Comparison of ENCODE assay signal across 1 cellular context in the genomic region with DNA sequence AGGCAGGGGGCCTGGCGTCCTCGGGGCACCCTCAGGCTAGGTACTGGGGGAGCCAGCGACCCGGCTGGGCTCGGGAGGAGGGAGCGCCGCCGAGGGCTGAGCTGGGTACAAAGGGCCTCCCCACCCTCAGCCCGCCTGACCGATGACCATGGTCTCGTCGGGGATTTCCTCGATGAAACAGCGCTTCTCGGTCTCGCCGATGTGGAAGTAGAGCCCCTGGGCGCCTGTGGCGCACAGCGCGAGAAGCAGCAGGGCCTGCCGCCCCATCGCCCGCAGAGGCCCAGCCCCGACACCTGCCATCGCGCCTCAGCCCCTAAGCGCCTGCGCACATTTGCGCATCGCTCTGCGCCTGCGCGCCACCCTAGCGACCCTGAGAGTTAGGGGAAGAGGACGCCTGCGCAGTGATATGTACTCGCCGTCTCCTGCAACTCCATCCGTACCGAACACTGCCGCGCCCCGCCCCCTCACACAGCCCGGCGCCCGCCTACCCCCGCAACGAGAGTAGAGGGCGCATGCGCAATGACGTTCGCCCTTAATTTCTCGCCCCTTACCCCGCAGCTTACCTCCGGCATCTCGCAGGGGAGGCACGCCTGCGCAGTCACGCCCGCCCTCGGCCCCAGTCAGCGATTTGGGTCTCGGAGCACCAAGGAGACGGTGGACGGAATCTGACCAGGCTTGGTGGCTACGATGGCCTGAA.
TF ChIP-seq lines count a peak whose summit lies in the region.

A gene (minus strand): TSS at position 325 of the 697 bp plus-strand sequence. CDS start 25 bp downstream, at position 300.

TF ChIP-seq in WTC11, 78 proteins besides CTCF, POLR2A, EP300 and RAD21 (continued from another document and continues in another):
- TF ChIP-seq, protein P1, sequence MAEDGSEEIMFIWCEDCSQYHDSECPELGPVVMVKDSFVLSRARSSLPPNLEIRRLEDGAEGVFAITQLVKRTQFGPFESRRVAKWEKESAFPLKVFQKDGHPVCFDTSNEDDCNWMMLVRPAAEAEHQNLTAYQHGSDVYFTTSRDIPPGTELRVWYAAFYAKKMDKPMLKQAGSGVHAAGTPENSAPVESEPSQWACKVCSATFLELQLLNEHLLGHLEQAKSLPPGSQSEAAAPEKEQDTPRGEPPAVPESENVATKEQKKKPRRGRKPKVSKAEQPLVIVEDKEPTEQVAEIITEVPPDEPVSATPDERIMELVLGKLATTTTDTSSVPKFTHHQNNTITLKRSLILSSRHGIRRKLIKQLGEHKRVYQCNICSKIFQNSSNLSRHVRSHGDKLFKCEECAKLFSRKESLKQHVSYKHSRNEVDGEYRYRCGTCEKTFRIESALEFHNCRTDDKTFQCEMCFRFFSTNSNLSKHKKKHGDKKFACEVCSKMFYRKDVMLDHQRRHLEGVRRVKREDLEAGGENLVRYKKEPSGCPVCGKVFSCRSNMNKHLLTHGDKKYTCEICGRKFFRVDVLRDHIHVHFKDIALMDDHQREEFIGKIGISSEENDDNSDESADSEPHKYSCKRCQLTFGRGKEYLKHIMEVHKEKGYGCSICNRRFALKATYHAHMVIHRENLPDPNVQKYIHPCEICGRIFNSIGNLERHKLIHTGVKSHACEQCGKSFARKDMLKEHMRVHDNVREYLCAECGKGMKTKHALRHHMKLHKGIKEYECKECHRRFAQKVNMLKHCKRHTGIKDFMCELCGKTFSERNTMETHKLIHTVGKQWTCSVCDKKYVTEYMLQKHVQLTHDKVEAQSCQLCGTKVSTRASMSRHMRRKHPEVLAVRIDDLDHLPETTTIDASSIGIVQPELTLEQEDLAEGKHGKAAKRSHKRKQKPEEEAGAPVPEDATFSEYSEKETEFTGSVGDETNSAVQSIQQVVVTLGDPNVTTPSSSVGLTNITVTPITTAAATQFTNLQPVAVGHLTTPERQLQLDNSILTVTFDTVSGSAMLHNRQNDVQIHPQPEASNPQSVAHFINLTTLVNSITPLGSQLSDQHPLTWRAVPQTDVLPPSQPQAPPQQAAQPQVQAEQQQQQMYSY (CRISPR knock-in tag; IDR thresholded peaks at IDR 0.05): no peak
- TF ChIP-seq FOXJ3 (CRISPR knock-in tag; IDR thresholded peaks at IDR 0.05; ENCODE audit: borderline replicate concordance): no peak
- TF ChIP-seq FOXK1 (CRISPR knock-in tag; IDR thresholded peaks at IDR 0.05): peak; percentile 63
- no peak for TF ChIP-seq NR2C2 (CRISPR knock-in tag; IDR thresholded peaks at IDR 0.05)
- TF ChIP-seq, protein P2, sequence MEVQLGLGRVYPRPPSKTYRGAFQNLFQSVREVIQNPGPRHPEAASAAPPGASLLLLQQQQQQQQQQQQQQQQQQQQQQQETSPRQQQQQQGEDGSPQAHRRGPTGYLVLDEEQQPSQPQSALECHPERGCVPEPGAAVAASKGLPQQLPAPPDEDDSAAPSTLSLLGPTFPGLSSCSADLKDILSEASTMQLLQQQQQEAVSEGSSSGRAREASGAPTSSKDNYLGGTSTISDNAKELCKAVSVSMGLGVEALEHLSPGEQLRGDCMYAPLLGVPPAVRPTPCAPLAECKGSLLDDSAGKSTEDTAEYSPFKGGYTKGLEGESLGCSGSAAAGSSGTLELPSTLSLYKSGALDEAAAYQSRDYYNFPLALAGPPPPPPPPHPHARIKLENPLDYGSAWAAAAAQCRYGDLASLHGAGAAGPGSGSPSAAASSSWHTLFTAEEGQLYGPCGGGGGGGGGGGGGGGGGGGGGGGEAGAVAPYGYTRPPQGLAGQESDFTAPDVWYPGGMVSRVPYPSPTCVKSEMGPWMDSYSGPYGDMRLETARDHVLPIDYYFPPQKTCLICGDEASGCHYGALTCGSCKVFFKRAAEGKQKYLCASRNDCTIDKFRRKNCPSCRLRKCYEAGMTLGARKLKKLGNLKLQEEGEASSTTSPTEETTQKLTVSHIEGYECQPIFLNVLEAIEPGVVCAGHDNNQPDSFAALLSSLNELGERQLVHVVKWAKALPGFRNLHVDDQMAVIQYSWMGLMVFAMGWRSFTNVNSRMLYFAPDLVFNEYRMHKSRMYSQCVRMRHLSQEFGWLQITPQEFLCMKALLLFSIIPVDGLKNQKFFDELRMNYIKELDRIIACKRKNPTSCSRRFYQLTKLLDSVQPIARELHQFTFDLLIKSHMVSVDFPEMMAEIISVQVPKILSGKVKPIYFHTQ (CRISPR knock-in tag; IDR thresholded peaks at IDR 0.05): no peak
- TF ChIP-seq, protein P3, sequence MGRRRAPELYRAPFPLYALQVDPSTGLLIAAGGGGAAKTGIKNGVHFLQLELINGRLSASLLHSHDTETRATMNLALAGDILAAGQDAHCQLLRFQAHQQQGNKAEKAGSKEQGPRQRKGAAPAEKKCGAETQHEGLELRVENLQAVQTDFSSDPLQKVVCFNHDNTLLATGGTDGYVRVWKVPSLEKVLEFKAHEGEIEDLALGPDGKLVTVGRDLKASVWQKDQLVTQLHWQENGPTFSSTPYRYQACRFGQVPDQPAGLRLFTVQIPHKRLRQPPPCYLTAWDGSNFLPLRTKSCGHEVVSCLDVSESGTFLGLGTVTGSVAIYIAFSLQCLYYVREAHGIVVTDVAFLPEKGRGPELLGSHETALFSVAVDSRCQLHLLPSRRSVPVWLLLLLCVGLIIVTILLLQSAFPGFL (CRISPR knock-in tag; IDR thresholded peaks at IDR 0.05; ENCODE audit: borderline replicate concordance): no peak
- TF ChIP-seq NFE2L1 (CRISPR knock-in tag; IDR thresholded peaks at IDR 0.05): no peak
- TF ChIP-seq, protein P4, sequence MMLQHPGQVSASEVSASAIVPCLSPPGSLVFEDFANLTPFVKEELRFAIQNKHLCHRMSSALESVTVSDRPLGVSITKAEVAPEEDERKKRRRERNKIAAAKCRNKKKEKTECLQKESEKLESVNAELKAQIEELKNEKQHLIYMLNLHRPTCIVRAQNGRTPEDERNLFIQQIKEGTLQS (CRISPR knock-in tag; conservative IDR thresholded peaks at IDR 0.05): no peak
- no peak for TF ChIP-seq MYBL2 (CRISPR knock-in tag; IDR thresholded peaks at IDR 0.05)
- no peak; the same call in 1 of the 2 replicates for TF ChIP-seq GABPB1 (CRISPR knock-in tag; IDR thresholded peaks at IDR 0.05)
- TF ChIP-seq, protein P5, sequence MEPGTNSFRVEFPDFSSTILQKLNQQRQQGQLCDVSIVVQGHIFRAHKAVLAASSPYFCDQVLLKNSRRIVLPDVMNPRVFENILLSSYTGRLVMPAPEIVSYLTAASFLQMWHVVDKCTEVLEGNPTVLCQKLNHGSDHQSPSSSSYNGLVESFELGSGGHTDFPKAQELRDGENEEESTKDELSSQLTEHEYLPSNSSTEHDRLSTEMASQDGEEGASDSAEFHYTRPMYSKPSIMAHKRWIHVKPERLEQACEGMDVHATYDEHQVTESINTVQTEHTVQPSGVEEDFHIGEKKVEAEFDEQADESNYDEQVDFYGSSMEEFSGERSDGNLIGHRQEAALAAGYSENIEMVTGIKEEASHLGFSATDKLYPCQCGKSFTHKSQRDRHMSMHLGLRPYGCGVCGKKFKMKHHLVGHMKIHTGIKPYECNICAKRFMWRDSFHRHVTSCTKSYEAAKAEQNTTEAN (CRISPR knock-in tag; IDR thresholded peaks at IDR 0.05): 0 out of 2 replicates have a peak, but pooled peaks have one; percentile 49
- TF ChIP-seq, protein P6, sequence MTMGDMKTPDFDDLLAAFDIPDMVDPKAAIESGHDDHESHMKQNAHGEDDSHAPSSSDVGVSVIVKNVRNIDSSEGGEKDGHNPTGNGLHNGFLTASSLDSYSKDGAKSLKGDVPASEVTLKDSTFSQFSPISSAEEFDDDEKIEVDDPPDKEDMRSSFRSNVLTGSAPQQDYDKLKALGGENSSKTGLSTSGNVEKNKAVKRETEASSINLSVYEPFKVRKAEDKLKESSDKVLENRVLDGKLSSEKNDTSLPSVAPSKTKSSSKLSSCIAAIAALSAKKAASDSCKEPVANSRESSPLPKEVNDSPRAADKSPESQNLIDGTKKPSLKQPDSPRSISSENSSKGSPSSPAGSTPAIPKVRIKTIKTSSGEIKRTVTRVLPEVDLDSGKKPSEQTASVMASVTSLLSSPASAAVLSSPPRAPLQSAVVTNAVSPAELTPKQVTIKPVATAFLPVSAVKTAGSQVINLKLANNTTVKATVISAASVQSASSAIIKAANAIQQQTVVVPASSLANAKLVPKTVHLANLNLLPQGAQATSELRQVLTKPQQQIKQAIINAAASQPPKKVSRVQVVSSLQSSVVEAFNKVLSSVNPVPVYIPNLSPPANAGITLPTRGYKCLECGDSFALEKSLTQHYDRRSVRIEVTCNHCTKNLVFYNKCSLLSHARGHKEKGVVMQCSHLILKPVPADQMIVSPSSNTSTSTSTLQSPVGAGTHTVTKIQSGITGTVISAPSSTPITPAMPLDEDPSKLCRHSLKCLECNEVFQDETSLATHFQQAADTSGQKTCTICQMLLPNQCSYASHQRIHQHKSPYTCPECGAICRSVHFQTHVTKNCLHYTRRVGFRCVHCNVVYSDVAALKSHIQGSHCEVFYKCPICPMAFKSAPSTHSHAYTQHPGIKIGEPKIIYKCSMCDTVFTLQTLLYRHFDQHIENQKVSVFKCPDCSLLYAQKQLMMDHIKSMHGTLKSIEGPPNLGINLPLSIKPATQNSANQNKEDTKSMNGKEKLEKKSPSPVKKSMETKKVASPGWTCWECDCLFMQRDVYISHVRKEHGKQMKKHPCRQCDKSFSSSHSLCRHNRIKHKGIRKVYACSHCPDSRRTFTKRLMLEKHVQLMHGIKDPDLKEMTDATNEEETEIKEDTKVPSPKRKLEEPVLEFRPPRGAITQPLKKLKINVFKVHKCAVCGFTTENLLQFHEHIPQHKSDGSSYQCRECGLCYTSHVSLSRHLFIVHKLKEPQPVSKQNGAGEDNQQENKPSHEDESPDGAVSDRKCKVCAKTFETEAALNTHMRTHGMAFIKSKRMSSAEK (CRISPR knock-in tag; IDR thresholded peaks at IDR 0.05; ENCODE audit: borderline replicate concordance): no peak
- TF ChIP-seq, protein P7, sequence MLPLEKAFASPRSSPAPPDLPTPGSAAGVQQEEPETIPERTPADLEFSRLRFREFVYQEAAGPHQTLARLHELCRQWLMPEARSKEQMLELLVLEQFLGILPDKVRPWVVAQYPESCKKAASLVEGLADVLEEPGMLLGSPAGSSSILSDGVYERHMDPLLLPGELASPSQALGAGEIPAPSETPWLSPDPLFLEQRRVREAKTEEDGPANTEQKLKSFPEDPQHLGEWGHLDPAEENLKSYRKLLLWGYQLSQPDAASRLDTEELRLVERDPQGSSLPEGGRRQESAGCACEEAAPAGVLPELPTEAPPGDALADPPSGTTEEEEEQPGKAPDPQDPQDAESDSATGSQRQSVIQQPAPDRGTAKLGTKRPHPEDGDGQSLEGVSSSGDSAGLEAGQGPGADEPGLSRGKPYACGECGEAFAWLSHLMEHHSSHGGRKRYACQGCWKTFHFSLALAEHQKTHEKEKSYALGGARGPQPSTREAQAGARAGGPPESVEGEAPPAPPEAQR (CRISPR knock-in tag; IDR thresholded peaks at IDR 0.05): no peak
- no peak for TF ChIP-seq IRF2 (CRISPR knock-in tag; IDR thresholded peaks at IDR 0.05; ENCODE audit: borderline replicate concordance, low read depth)
- no peak for TF ChIP-seq SOX15 (CRISPR knock-in tag; IDR thresholded peaks at IDR 0.05)
- TF ChIP-seq, protein P8, sequence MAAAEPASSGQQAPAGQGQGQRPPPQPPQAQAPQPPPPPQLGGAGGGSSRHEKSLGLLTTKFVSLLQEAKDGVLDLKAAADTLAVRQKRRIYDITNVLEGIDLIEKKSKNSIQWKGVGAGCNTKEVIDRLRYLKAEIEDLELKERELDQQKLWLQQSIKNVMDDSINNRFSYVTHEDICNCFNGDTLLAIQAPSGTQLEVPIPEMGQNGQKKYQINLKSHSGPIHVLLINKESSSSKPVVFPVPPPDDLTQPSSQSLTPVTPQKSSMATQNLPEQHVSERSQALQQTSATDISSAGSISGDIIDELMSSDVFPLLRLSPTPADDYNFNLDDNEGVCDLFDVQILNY (CRISPR knock-in tag; IDR thresholded peaks at IDR 0.05): peak; percentile 86; the same call in 1 of the 2 replicates
- no peak for TF ChIP-seq ELF4 (CRISPR knock-in tag; IDR thresholded peaks at IDR 0.05; ENCODE audit: low read depth)
- TF ChIP-seq ESRRA (CRISPR knock-in tag; IDR thresholded peaks at IDR 0.05; ENCODE audit: borderline replicate concordance): no peak
- TF ChIP-seq, protein P9, sequence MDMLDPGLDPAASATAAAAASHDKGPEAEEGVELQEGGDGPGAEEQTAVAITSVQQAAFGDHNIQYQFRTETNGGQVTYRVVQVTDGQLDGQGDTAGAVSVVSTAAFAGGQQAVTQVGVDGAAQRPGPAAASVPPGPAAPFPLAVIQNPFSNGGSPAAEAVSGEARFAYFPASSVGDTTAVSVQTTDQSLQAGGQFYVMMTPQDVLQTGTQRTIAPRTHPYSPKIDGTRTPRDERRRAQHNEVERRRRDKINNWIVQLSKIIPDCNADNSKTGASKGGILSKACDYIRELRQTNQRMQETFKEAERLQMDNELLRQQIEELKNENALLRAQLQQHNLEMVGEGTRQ (CRISPR knock-in tag; IDR thresholded peaks at IDR 0.05): no peak; the same call in 1 of the 2 replicates
- no peak for TF ChIP-seq TCF7 (CRISPR knock-in tag; IDR thresholded peaks at IDR 0.05; ENCODE audit: low read depth)
- TF ChIP-seq JUN (CRISPR knock-in tag; IDR thresholded peaks at IDR 0.05): 0 out of 2 replicates have a peak, but pooled peaks have one; percentile 70
- TF ChIP-seq, protein P10, sequence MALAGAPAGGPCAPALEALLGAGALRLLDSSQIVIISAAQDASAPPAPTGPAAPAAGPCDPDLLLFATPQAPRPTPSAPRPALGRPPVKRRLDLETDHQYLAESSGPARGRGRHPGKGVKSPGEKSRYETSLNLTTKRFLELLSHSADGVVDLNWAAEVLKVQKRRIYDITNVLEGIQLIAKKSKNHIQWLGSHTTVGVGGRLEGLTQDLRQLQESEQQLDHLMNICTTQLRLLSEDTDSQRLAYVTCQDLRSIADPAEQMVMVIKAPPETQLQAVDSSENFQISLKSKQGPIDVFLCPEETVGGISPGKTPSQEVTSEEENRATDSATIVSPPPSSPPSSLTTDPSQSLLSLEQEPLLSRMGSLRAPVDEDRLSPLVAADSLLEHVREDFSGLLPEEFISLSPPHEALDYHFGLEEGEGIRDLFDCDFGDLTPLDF (CRISPR knock-in tag; IDR thresholded peaks at IDR 0.05): 0 out of 2 replicates have a peak, but pooled peaks have one; percentile 33
- no peak for TF ChIP-seq NFYB (CRISPR knock-in tag; conservative IDR thresholded peaks at IDR 0.05; ENCODE audit: low read depth)
- TF ChIP-seq SP1 (CRISPR knock-in tag; conservative IDR thresholded peaks at IDR 0.05): 0 out of 2 replicates have a peak, but pooled peaks have one; percentile 44
- TF ChIP-seq RORB (CRISPR knock-in tag; IDR thresholded peaks at IDR 0.05): no peak
- TF ChIP-seq JAZF1 (CRISPR knock-in tag; IDR thresholded peaks at IDR 0.05): no peak
- no peak for TF ChIP-seq ETV6 (CRISPR knock-in tag; IDR thresholded peaks at IDR 0.05)
- no peak for TF ChIP-seq NFATC4 (CRISPR knock-in tag; IDR thresholded peaks at IDR 0.05)
- TF ChIP-seq, protein P11, sequence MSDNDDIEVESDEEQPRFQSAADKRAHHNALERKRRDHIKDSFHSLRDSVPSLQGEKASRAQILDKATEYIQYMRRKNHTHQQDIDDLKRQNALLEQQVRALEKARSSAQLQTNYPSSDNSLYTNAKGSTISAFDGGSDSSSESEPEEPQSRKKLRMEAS (CRISPR knock-in tag; IDR thresholded peaks at IDR 0.05): peak; percentile 85
- no peak for TF ChIP-seq TEAD4 (CRISPR knock-in tag; IDR thresholded peaks at IDR 0.05)
- TF ChIP-seq, protein P12, sequence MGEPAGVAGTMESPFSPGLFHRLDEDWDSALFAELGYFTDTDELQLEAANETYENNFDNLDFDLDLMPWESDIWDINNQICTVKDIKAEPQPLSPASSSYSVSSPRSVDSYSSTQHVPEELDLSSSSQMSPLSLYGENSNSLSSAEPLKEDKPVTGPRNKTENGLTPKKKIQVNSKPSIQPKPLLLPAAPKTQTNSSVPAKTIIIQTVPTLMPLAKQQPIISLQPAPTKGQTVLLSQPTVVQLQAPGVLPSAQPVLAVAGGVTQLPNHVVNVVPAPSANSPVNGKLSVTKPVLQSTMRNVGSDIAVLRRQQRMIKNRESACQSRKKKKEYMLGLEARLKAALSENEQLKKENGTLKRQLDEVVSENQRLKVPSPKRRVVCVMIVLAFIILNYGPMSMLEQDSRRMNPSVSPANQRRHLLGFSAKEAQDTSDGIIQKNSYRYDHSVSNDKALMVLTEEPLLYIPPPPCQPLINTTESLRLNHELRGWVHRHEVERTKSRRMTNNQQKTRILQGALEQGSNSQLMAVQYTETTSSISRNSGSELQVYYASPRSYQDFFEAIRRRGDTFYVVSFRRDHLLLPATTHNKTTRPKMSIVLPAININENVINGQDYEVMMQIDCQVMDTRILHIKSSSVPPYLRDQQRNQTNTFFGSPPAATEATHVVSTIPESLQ (CRISPR knock-in tag; IDR thresholded peaks at IDR 0.05): no peak
